1 cellular context compared by ENCODE assay signal in the genomic region with DNA sequence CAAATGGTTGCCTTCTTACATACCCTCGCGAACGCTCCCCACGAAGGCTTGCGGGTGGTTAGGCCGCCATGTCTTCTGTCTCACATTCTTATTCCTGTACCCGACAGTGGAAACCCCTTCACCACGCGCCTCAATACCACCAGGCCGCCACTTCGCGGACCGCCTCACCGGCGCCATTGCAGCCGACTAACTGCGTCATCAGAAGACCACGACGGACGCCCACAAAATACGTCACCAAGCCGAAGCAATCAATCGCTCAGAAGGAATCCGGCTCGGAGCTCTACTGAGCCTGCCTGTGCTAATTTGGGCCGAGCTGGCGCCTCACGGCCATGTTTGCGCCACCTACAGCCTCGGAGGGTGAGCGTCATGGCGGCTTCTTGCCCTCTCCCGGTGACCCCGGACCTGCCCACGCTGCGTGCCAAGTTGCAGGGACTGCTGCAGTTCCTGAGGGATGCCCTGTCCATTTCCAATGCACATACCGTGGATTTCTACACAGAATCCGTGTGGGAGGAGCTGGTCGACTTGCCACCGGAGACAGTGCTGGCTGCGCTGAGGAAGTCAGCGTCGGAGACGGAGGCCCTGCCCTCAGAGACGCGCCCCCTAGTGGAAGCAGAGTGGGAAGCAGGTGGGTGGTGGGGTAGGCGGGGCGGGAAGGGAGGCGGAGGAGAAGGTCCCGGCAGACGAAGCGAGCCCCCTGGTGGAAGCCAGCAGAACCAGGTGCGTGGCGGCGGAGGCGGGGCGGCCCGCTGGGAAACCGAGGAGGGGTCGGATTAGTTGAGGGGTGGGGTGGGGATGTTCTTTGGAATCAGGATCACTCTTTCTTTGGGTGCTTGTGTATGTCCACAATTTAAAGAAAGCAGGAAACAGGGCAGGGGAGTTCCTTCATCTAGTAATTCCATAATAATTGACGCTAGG.
TF ChIP-seq lines count a peak whose summit lies in the region.

A gene with protein sequence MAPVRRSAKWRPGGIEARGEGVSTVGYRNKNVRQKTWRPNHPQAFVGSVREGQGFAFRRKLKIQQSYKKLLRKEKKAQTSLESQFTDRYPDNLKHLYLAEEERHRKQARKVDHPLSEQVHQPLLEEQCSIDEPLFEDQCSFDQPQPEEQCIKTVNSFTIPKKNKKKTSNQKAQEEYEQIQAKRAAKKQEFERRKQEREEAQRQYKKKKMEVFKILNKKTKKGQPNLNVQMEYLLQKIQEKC (minus strand): TSS at position 188 of the 915 bp plus-strand sequence. CDS start 11 bp downstream, at position 177.
Gene METTL25 (plus strand): TSS at position 330 of the 915 bp plus-strand sequence. CDS start 37 bp downstream, at position 367.

TF ChIP-seq in HepG2, 621 proteins besides CTCF, POLR2A, EP300 and RAD21 (continued from another document and continues in another):
- 0 out of 2 replicates have a peak, but pooled peaks have one; percentile 51 for TF ChIP-seq DPF2 (CRISPR knock-in tag; IDR thresholded peaks at IDR 0.05; ENCODE audit: borderline replicate concordance, low read depth)
- TF ChIP-seq ZNF580 (CRISPR knock-in tag; IDR thresholded peaks at IDR 0.05; ENCODE audit: borderline replicate concordance, low read depth), result peak; percentile 93
- TF ChIP-seq, protein P1, sequence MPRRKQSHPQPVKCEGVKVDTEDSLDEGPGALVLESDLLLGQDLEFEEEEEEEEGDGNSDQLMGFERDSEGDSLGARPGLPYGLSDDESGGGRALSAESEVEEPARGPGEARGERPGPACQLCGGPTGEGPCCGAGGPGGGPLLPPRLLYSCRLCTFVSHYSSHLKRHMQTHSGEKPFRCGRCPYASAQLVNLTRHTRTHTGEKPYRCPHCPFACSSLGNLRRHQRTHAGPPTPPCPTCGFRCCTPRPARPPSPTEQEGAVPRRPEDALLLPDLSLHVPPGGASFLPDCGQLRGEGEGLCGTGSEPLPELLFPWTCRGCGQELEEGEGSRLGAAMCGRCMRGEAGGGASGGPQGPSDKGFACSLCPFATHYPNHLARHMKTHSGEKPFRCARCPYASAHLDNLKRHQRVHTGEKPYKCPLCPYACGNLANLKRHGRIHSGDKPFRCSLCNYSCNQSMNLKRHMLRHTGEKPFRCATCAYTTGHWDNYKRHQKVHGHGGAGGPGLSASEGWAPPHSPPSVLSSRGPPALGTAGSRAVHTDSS (CRISPR knock-in tag; conservative IDR thresholded peaks at IDR 0.05), result peak; percentile 78; the same call in 1 of the 2 replicates
- TF ChIP-seq XRCC5 (optimal IDR thresholded peaks at IDR 0.05; ENCODE audit: low read length), result peak; percentile 100
- TF ChIP-seq MYNN (CRISPR knock-in tag; IDR thresholded peaks at IDR 0.05; ENCODE audit: low read depth), result peak; percentile 46; the same call in 1 of the 2 replicates
- TF ChIP-seq, protein P2, sequence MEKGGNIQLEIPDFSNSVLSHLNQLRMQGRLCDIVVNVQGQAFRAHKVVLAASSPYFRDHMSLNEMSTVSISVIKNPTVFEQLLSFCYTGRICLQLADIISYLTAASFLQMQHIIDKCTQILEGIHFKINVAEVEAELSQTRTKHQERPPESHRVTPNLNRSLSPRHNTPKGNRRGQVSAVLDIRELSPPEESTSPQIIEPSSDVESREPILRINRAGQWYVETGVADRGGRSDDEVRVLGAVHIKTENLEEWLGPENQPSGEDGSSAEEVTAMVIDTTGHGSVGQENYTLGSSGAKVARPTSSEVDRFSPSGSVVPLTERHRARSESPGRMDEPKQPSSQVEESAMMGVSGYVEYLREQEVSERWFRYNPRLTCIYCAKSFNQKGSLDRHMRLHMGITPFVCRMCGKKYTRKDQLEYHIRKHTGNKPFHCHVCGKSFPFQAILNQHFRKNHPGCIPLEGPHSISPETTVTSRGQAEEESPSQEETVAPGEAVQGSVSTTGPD (CRISPR knock-in tag; IDR thresholded peaks at IDR 0.05), result no peak
- TF ChIP-seq HNRNPUL1 (IDR thresholded peaks at IDR 0.05; ENCODE audit: low read depth, low read length), result no peak
- TF ChIP-seq, protein P3, sequence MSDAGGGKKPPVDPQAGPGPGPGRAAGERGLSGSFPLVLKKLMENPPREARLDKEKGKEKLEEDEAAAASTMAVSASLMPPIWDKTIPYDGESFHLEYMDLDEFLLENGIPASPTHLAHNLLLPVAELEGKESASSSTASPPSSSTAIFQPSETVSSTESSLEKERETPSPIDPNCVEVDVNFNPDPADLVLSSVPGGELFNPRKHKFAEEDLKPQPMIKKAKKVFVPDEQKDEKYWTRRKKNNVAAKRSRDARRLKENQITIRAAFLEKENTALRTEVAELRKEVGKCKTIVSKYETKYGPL (CRISPR knock-in tag; IDR thresholded peaks at IDR 0.05), result peak; percentile 70; the same call in 1 of the 2 replicates
- 0 out of 2 replicates have a peak, but pooled peaks have one; percentile 64 for TF ChIP-seq ZNF569 (CRISPR knock-in tag; IDR thresholded peaks at IDR 0.05; ENCODE audit: borderline replicate concordance)
- no peak for TF ChIP-seq ZNF75D (CRISPR knock-in tag; IDR thresholded peaks at IDR 0.05; ENCODE audit: borderline replicate concordance)
- TF ChIP-seq, protein P4, sequence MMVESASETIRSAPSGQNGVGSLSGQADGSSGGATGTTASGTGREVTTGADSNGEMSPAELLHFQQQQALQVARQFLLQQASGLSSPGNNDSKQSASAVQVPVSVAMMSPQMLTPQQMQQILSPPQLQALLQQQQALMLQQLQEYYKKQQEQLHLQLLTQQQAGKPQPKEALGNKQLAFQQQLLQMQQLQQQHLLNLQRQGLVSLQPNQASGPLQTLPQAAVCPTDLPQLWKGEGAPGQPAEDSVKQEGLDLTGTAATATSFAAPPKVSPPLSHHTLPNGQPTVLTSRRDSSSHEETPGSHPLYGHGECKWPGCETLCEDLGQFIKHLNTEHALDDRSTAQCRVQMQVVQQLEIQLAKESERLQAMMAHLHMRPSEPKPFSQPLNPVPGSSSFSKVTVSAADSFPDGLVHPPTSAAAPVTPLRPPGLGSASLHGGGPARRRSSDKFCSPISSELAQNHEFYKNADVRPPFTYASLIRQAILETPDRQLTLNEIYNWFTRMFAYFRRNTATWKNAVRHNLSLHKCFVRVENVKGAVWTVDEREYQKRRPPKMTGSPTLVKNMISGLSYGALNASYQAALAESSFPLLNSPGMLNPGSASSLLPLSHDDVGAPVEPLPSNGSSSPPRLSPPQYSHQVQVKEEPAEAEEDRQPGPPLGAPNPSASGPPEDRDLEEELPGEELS (CRISPR knock-in tag; IDR thresholded peaks at IDR 0.05), result peak; percentile 68
- 0 out of 2 replicates have a peak, but pooled peaks have one; percentile 38 for TF ChIP-seq ZNF367 (CRISPR knock-in tag; IDR thresholded peaks at IDR 0.05; ENCODE audit: borderline replicate concordance)
- 0 out of 2 replicates have a peak, but pooled peaks have one; percentile 73 for TF ChIP-seq MIER2 (CRISPR knock-in tag; IDR thresholded peaks at IDR 0.05)
- TF ChIP-seq MEF2D (CRISPR knock-in tag; IDR thresholded peaks at IDR 0.05), result peak; percentile 100
- TF ChIP-seq SRY (CRISPR knock-in tag; IDR thresholded peaks at IDR 0.05), result peak; percentile 75
- peak; percentile 94; the same call in 1 of the 2 replicates for TF ChIP-seq ZNF275 (CRISPR knock-in tag; IDR thresholded peaks at IDR 0.05; ENCODE audit: borderline replicate concordance)
- TF ChIP-seq HNF1A (IDR thresholded peaks at IDR 0.05; ENCODE audit: low read depth), result peak; percentile 46; the same call in 1 of the 2 replicates
- TF ChIP-seq HNF1A (CRISPR knock-in tag; IDR thresholded peaks at IDR 0.05; ENCODE audit: borderline replicate concordance), result peak; percentile 81; the same call in 1 of the 2 replicates
- TF ChIP-seq NR2F2 (IDR thresholded peaks at IDR 0.05; ENCODE audit: borderline replicate concordance, low read depth), result peak; percentile 70; the same call in 1 of the 2 replicates
- TF ChIP-seq ZNF337 (CRISPR knock-in tag; IDR thresholded peaks at IDR 0.05; ENCODE audit: borderline replicate concordance, low read depth), result no peak
- TF ChIP-seq YEATS2 (CRISPR knock-in tag; IDR thresholded peaks at IDR 0.05; ENCODE audit: borderline replicate concordance), result peak; percentile 98
- TF ChIP-seq, protein P5, sequence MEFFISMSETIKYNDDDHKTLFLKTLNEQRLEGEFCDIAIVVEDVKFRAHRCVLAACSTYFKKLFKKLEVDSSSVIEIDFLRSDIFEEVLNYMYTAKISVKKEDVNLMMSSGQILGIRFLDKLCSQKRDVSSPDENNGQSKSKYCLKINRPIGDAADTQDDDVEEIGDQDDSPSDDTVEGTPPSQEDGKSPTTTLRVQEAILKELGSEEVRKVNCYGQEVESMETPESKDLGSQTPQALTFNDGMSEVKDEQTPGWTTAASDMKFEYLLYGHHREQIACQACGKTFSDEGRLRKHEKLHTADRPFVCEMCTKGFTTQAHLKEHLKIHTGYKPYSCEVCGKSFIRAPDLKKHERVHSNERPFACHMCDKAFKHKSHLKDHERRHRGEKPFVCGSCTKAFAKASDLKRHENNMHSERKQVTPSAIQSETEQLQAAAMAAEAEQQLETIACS (CRISPR knock-in tag; IDR thresholded peaks at IDR 0.05), result peak; percentile 40; the same call in 1 of the 2 replicates
- peak; percentile 66; the same call in 1 of the 2 replicates for TF ChIP-seq GTF3A (CRISPR knock-in tag; conservative IDR thresholded peaks at IDR 0.05)
- TF ChIP-seq, protein P6, sequence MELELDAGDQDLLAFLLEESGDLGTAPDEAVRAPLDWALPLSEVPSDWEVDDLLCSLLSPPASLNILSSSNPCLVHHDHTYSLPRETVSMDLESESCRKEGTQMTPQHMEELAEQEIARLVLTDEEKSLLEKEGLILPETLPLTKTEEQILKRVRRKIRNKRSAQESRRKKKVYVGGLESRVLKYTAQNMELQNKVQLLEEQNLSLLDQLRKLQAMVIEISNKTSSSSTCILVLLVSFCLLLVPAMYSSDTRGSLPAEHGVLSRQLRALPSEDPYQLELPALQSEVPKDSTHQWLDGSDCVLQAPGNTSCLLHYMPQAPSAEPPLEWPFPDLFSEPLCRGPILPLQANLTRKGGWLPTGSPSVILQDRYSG (CRISPR knock-in tag; IDR thresholded peaks at IDR 0.05), result peak; percentile 90; the same call in 1 of the 2 replicates
- peak; percentile 91; the same call in 1 of the 2 replicates for TF ChIP-seq ZNF225 (CRISPR knock-in tag; IDR thresholded peaks at IDR 0.05)
- TF ChIP-seq, protein P7, sequence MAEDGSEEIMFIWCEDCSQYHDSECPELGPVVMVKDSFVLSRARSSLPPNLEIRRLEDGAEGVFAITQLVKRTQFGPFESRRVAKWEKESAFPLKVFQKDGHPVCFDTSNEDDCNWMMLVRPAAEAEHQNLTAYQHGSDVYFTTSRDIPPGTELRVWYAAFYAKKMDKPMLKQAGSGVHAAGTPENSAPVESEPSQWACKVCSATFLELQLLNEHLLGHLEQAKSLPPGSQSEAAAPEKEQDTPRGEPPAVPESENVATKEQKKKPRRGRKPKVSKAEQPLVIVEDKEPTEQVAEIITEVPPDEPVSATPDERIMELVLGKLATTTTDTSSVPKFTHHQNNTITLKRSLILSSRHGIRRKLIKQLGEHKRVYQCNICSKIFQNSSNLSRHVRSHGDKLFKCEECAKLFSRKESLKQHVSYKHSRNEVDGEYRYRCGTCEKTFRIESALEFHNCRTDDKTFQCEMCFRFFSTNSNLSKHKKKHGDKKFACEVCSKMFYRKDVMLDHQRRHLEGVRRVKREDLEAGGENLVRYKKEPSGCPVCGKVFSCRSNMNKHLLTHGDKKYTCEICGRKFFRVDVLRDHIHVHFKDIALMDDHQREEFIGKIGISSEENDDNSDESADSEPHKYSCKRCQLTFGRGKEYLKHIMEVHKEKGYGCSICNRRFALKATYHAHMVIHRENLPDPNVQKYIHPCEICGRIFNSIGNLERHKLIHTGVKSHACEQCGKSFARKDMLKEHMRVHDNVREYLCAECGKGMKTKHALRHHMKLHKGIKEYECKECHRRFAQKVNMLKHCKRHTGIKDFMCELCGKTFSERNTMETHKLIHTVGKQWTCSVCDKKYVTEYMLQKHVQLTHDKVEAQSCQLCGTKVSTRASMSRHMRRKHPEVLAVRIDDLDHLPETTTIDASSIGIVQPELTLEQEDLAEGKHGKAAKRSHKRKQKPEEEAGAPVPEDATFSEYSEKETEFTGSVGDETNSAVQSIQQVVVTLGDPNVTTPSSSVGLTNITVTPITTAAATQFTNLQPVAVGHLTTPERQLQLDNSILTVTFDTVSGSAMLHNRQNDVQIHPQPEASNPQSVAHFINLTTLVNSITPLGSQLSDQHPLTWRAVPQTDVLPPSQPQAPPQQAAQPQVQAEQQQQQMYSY (CRISPR knock-in tag; IDR thresholded peaks at IDR 0.05), result peak; percentile 55; the same call in 1 of the 2 replicates
- peak; percentile 88; the same call in 1 of the 2 replicates for TF ChIP-seq ZNF598 (CRISPR knock-in tag; IDR thresholded peaks at IDR 0.05; ENCODE audit: borderline replicate concordance)
- peak; percentile 96 for TF ChIP-seq SPEN (CRISPR knock-in tag; IDR thresholded peaks at IDR 0.05; ENCODE audit: low read depth)
- peak; percentile 79 for TF ChIP-seq FOXK2 (IDR thresholded peaks at IDR 0.05)
- 0 out of 2 replicates have a peak, but pooled peaks have one; percentile 83 for TF ChIP-seq ZNF543 (CRISPR knock-in tag; IDR thresholded peaks at IDR 0.05)
- TF ChIP-seq RARG (CRISPR knock-in tag; IDR thresholded peaks at IDR 0.05; ENCODE audit: low read depth), result no peak
